In genomic region chr1:152047954-152048640, GRCh38 we compare ENCODE assay signal across 8 cellular contexts. TPM values are rescaled to one million over a fixed set of nuclear protein-coding genes. Genes with fewer than 3 reads are reported as not detected.
DNase-seq lines count a peak whose midpoint lies in the region; ATAC-seq, FAIRE-seq and TF ChIP-seq lines count a peak whose summit lies in the region.

No MANE protein-coding gene starts in this region.

- WGBS in tibial nerve, 2 donors = 4 to 10% methylated on average over 13 of the region's 13 CpGs

- peak overlapping the region; percentile 99 for H3K27ac Mint-ChIP-seq in activated naive CD4-positive, alpha-beta T cell treated with anti-CD3 and anti-CD28 coated beads, Interleukin-2, amount 50 U/mL, for 24 hours

- peak; percentile 93 for DNase-seq in DMS153 treated with DMSO at 0.1 percent for 48 hours (lab: John Stamatoyannopoulos, UW; ENCODE audit: unreplicated experiment)
- DNase-seq in HTR-8/SVneo (ENCODE audit: insufficient read length, low spot score) = peak; percentile 84
- DNase-seq in SK-N-MC (ENCODE audit: low read depth, low spot score) = no peak
- DNase-seq in head of caudate nucleus = peak; percentile 17 to 86 (median 55)
- peak; percentile 81 to 82 for DNase-seq in tibial nerve (ENCODE audit: low spot score in 2 of 2)

- TF ChIP-seq EP300 in tibial nerve (IDR thresholded peaks at IDR 0.05) = peak; percentile 54 to 94

- peak; percentile 71 to 82 for TF ChIP-seq POLR2A in tibial nerve (IDR thresholded peaks at IDR 0.05)

- H3K9me3 Mint-ChIP-seq in activated naive CD4-positive, alpha-beta T cell treated with anti-CD3 and anti-CD28 coated beads, Interleukin-2, amount 50 U/mL, for 24 hours = no peaks in the 10 kb centered on the region

- intact Hi-C loops in head of caudate nucleus (cut with DNase I) = no loop called here

- H3K9ac ChIP-seq in SK-N-MC (ENCODE audit: insufficient read length) (peak overlapping the region; percentile 40), parathyroid adenoma (peak overlapping the region; percentile 72)

- peak; percentile 96 for ATAC-seq in GM21381 (IDR thresholded peaks at IDR 0.05; ENCODE audit: unreplicated experiment)

- H3K4me1 Mint-ChIP-seq in activated naive CD4-positive, alpha-beta T cell treated with anti-CD3 and anti-CD28 coated beads, Interleukin-2, amount 50 U/mL, for 24 hours = peaks cover 31% of the 10 kb centered on the region

- H3K4me2 ChIP-seq in parathyroid adenoma (ENCODE audit: low read length) = peak overlapping the region; percentile 35

- H3K36me3 ChIP-seq in SK-N-MC (ENCODE audit: insufficient read depth, low read length) = no peaks in the 10 kb centered on the region
- H3K36me3 ChIP-seq in parathyroid adenoma (ENCODE audit: control insufficient read depth, insufficient read depth, low read length) = no peaks in the 10 kb centered on the region
- no peaks in the 10 kb centered on the region for H3K36me3 ChIP-seq in tibial nerve

- H3K4me3 ChIP-seq in SK-N-MC = peak overlapping the region; percentile 45
- H3K4me3 ChIP-seq in parathyroid adenoma (ENCODE audit: low read depth, low read length) = peak overlapping the region; percentile 34
- peak overlapping the region in 3 of 4 donors; percentile 22 to 32 (median 30) for H3K4me3 ChIP-seq in tibial nerve

- H3K9me3 ChIP-seq in SK-N-MC (ENCODE audit: low read depth, low read length) = no peaks in the 10 kb centered on the region
- no peaks in the 10 kb centered on the region for H3K9me3 ChIP-seq in parathyroid adenoma (ENCODE audit: control insufficient read depth, low read length)
- no peaks in the 10 kb centered on the region for H3K9me3 ChIP-seq in tibial nerve

- no peaks in the 10 kb centered on the region for H3K36me3 Mint-ChIP-seq in activated naive CD4-positive, alpha-beta T cell treated with anti-CD3 and anti-CD28 coated beads, Interleukin-2, amount 50 U/mL, for 24 hours

- H3K4me3 Mint-ChIP-seq in activated naive CD4-positive, alpha-beta T cell treated with anti-CD3 and anti-CD28 coated beads, Interleukin-2, amount 50 U/mL, for 24 hours = peak overlapping the region; percentile 83

- H3K4me1 ChIP-seq in parathyroid adenoma = peaks cover 5% of the 10 kb centered on the region
- H3K4me1 ChIP-seq in tibial nerve = peaks cover 0 to 35% (median 14%) of the 10 kb centered on the region in 4 donors

- no peak for FAIRE-seq in HTR-8/SVneo (lab: Jason Lieb, UNC)

- H2AFZ ChIP-seq in parathyroid adenoma = peak overlapping the region; percentile 89

- no peaks in the 10 kb centered on the region for H3K27me3 Mint-ChIP-seq in activated naive CD4-positive, alpha-beta T cell treated with anti-CD3 and anti-CD28 coated beads, Interleukin-2, amount 50 U/mL, for 24 hours

- peak overlapping the region; percentile 27; the same call in 1 of the 2 replicates for H3K27ac ChIP-seq in SK-N-MC
- H3K27ac ChIP-seq in parathyroid adenoma = peak overlapping the region; percentile 99
- peak overlapping the region; percentile 84 to 97 (median 94) for H3K27ac ChIP-seq in tibial nerve

- H3K27me3 ChIP-seq in parathyroid adenoma (ENCODE audit: control insufficient read depth, insufficient read depth, low read length) (no peaks in the 10 kb centered on the region), tibial nerve (no peaks in the 10 kb centered on the region)

- TF ChIP-seq CTCF in parathyroid adenoma (IDR thresholded peaks at IDR 0.05) = peak; percentile 39
- peak; percentile 49 to 67 (median 51) for TF ChIP-seq CTCF in tibial nerve (IDR thresholded peaks at IDR 0.05)

- no peaks in the 10 kb centered on the region for H3K79me2 ChIP-seq in parathyroid adenoma

RNA-seq across cellular contexts. Expression of gene S100A11, which starts 11.3 kb away (rescaled TPM):
- total RNA-seq in tibial nerve = 100 to 1,000 TPM in 3 of 4 donors, 10 to 100 TPM in 1; 85.0 to 267 (median 145) TPM

RNA-seq across cellular contexts. Expression of gene TCHHL1, which starts 40.8 kb away (rescaled TPM):
- total RNA-seq in tibial nerve = not detected

RNA-seq across cellular contexts. Expression of gene S100A10, which starts 54.4 kb away (rescaled TPM):
- total RNA-seq in tibial nerve = 100 to 1,000 TPM; 108 to 230 (median 192) TPM

Comparison
In these comparisons a context has a peak if more than half of its experiments do, and no peak if none do; other contexts are left out.
1. H3K27ac ChIP-seq: peak in every context shown above with its lines; median percentile 99 in parathyroid adenoma; 94 in tibial nerve; 27 in SK-N-MC.